1 cellular context compared by ENCODE assay signal in the genomic region with DNA sequence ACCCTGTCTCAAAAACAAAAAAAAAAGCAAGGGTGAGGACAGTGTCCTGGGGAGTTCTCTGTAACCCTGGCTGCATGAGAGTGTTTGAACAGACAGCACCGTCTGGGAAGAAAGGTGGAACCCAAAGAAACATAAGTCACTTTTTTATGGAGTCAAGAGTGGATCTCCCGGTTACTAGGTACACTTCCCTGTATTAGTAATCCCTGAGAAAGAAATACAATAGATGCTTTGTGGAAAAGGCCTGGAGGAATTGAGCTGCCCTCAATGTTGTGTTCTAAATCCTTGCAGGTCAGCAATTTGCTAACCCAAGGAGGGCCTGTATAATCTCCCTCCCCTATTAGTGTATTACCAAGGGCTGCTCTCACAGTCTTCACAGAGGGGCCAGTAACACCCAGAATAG.
TF ChIP-seq lines count a peak whose summit lies in the region.

No MANE protein-coding gene starts in this region.

TF ChIP-seq in GM23338, 12 proteins besides CTCF, POLR2A, EP300 and RAD21:
- no peak for TF ChIP-seq EZH2phosphoT487 (IDR thresholded peaks at IDR 0.05; ENCODE audit: unreplicated experiment)
- no peak for TF ChIP-seq ZNF331 (CRISPR knock-in tag; IDR thresholded peaks at IDR 0.05; ENCODE audit: low read depth)
- no peak for TF ChIP-seq NANOG (IDR thresholded peaks at IDR 0.05; ENCODE audit: borderline replicate concordance)
